1 cellular context compared by ENCODE assay signal in genomic region chr1:226985839-226986463, GRCh38.
TF ChIP-seq lines count a peak whose summit lies in the region.

No MANE protein-coding gene starts in this region.

TF ChIP-seq in HepG2, 621 proteins besides CTCF, POLR2A, EP300 and RAD21 (continued from another document):
- TF ChIP-seq HNRNPLL (IDR thresholded peaks at IDR 0.05; ENCODE audit: low read depth, low read length, poor library complexity, severe bottlenecking) = no peak
- peak; percentile 60 for TF ChIP-seq RBM22 (optimal IDR thresholded peaks at IDR 0.05; ENCODE audit: low read length)
- no peak for TF ChIP-seq ZNF121 (CRISPR knock-in tag; IDR thresholded peaks at IDR 0.05)
- TF ChIP-seq ZNF503 (CRISPR knock-in tag; IDR thresholded peaks at IDR 0.05) = no peak
- TF ChIP-seq ZNF367 (CRISPR knock-in tag; IDR thresholded peaks at IDR 0.05; ENCODE audit: borderline replicate concordance) = no peak
- TF ChIP-seq, protein P1, sequence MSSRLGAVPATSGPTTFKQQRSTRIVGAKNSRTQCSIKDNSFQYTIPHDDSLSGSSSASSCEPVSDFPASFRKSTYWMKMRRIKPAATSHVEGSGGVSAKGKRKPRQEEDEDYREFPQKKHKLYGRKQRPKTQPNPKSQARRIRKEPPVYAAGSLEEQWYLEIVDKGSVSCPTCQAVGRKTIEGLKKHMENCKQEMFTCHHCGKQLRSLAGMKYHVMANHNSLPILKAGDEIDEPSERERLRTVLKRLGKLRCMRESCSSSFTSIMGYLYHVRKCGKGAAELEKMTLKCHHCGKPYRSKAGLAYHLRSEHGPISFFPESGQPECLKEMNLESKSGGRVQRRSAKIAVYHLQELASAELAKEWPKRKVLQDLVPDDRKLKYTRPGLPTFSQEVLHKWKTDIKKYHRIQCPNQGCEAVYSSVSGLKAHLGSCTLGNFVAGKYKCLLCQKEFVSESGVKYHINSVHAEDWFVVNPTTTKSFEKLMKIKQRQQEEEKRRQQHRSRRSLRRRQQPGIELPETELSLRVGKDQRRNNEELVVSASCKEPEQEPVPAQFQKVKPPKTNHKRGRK (CRISPR knock-in tag; IDR thresholded peaks at IDR 0.05) = no peak
- TF ChIP-seq FOXO1 (CRISPR knock-in tag; IDR thresholded peaks at IDR 0.05) = no peak
- TF ChIP-seq, protein P2, sequence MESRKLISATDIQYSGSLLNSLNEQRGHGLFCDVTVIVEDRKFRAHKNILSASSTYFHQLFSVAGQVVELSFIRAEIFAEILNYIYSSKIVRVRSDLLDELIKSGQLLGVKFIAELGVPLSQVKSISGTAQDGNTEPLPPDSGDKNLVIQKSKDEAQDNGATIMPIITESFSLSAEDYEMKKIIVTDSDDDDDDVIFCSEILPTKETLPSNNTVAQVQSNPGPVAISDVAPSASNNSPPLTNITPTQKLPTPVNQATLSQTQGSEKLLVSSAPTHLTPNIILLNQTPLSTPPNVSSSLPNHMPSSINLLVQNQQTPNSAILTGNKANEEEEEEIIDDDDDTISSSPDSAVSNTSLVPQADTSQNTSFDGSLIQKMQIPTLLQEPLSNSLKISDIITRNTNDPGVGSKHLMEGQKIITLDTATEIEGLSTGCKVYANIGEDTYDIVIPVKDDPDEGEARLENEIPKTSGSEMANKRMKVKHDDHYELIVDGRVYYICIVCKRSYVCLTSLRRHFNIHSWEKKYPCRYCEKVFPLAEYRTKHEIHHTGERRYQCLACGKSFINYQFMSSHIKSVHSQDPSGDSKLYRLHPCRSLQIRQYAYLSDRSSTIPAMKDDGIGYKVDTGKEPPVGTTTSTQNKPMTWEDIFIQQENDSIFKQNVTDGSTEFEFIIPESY (CRISPR knock-in tag; IDR thresholded peaks at IDR 0.05) = peak; percentile 89
- no peak for TF ChIP-seq RFX5 (IDR thresholded peaks at IDR 0.05; ENCODE audit: low read depth, low read length)
- no peak for TF ChIP-seq MYNN (CRISPR knock-in tag; IDR thresholded peaks at IDR 0.05; ENCODE audit: low read depth)
